Comparison of ENCODE assay signal across 1 cellular context in genomic region chr1:175248036-175248435, GRCh38. TPM values are rescaled to one million over a fixed set of nuclear protein-coding genes. Genes with fewer than 3 reads are reported as not detected.
"Had no signal": no experiment of that assay in that cellular context is flagged by ENCODE, and none has a peak within 500 bp of the region (broad histone marks: within the 10 kb centered on the region; RNA-seq: fewer than 3 reads in every experiment).

No MANE protein-coding gene starts in this region.

RNA-seq across cellular contexts. Expression of gene KIAA0040, which starts 55.5 kb away (rescaled TPM):
- total RNA-seq: myocyte had no signal
